Comparison of ENCODE assay signal across 25 cellular contexts in genomic region chr22:46742576-46743221, GRCh38. TPM values are rescaled to one million over a fixed set of nuclear protein-coding genes. Genes with fewer than 3 reads are reported as not detected.
DNase-seq lines count a peak whose midpoint lies in the region; ATAC-seq and TF ChIP-seq lines count a peak whose summit lies in the region.
"Had no signal": no experiment of that assay in that cellular context is flagged by ENCODE, and none has a peak within 500 bp of the region (broad histone marks: within the 10 kb centered on the region; RNA-seq: fewer than 3 reads in every experiment).

No MANE protein-coding gene starts in this region.

- H3K36me3 Mint-ChIP-seq in stimulated activated naive B cell treated with anti-CD40 and anti-IgM and Interleukin-4, amounts not matched to agents 10 μg/mL and 1 μg/mL and 100 μg/mL, for 72 hours: peaks cover 6 to 8% of the 10 kb centered on the region in 2 donors
- H3K36me3 Mint-ChIP-seq: naive B cell, WTC11 had no signal

- H3K4me3 ChIP-seq in LNCaP clone FGC (ENCODE audit: low read depth, low read length): no peak overlapping the region
- H3K4me3 ChIP-seq: dorsolateral prefrontal cortex, GM12878, lung, ovary, stomach, vagina had no signal

- peaks cover 5 to 6% of the 10 kb centered on the region in 2 donors for H3K9me3 Mint-ChIP-seq in stimulated activated naive B cell treated with anti-CD40 and anti-IgM and Interleukin-4, amounts not matched to agents 10 μg/mL and 1 μg/mL and 100 μg/mL, for 72 hours
- H3K9me3 Mint-ChIP-seq: CD8-positive, alpha-beta memory T cell had no signal

- no peak for ATAC-seq in left ventricle myocardium superior
- ATAC-seq in Right ventricle myocardium superior (ENCODE audit: poor library complexity): no peak
- ATAC-seq in stimulated activated naive B cell treated with anti-CD40 and anti-IgM and Interleukin-4, amounts not matched to agents 10 μg/mL and 1 μg/mL and 100 μg/mL, for 72 hours (replicated peaks): no peak
- ATAC-seq in GM18861 (IDR thresholded peaks at IDR 0.05; ENCODE audit: unreplicated experiment): no peak
- ATAC-seq in foreskin keratinocyte: no peak
- ATAC-seq: GM12878, WTC11 had no signal

- peaks cover 0 to 7% of the 10 kb centered on the region in 2 donors for H3K27me3 Mint-ChIP-seq in stimulated activated naive B cell treated with anti-CD40 and anti-IgM and Interleukin-4, amounts not matched to agents 10 μg/mL and 1 μg/mL and 100 μg/mL, for 72 hours
- H3K27me3 Mint-ChIP-seq: activated CD4-positive, alpha-beta memory T cell treated with anti-CD3 and anti-CD28 coated beads, Interleukin-2, amount 10 ng/mL, durations not matched to agents 7 days and 5 days; CD8-positive, alpha-beta memory T cell had no signal

- POLR2A ChIA-PET in RWPE1 (lab: Yijun Ruan, JAX; ENCODE audit: low non-redundant PET): no interaction called here

- peak overlapping the region; percentile 25 for H3K27ac Mint-ChIP-seq in stimulated activated naive B cell treated with anti-CD40 and anti-IgM and Interleukin-4, amounts not matched to agents 10 μg/mL and 1 μg/mL and 100 μg/mL, for 72 hours
- H3K27ac Mint-ChIP-seq: activated CD4-positive, alpha-beta memory T cell treated with anti-CD3 and anti-CD28 coated beads, Interleukin-2, amount 10 ng/mL, durations not matched to agents 7 days and 5 days; T-helper 1 cell treated with Interleukin-12 subunit alpha and Interleukin-12 subunit beta and Interleukin-4 antibody, amounts not matched to agents 30 μg/mL and 1 μg/mL, for 36 hours; WTC11 had no signal

- peaks cover 2% of the 10 kb centered on the region for H3K27me3 ChIP-seq in foreskin keratinocyte
- H3K27me3 ChIP-seq: ovary, vagina had no signal

- intact Hi-C loops in left ventricle myocardium superior (cut with micrococcal nuclease) (no loop called here), Right ventricle myocardium superior (cut with DNase I) (no loop called here)

- DNase-seq in left ventricle myocardium superior (peak; percentile 20), Right ventricle myocardium superior (no peak), LNCaP clone FGC (ENCODE audit: low read depth) (peak; percentile 94), RWPE1 (ENCODE audit: low spot score) (no peak), NCI-H1436 treated with DMSO at 0.1 percent for 48 hours (lab: John Stamatoyannopoulos, UW) (no peak), foreskin keratinocyte (no peak)
- DNase-seq in stimulated activated naive B cell treated with anti-CD40 and anti-IgM and Interleukin-4, amounts not matched to agents 10 μg/mL and 1 μg/mL and 100 μg/mL, for 72 hours: no peak
- DNase-seq: activated CD4-positive, alpha-beta memory T cell treated with anti-CD3 and anti-CD28 coated beads, Interleukin-2, amount 10 ng/mL, durations not matched to agents 7 days and 5 days; dorsolateral prefrontal cortex; GDM1; HCEC 1CT; KBM-7; naive B cell; NCI-H1092; NCI-H345; ovary; stomach had no signal

- no peak overlapping the region for H3K4me3 Mint-ChIP-seq in stimulated activated naive B cell treated with anti-CD40 and anti-IgM and Interleukin-4, amounts not matched to agents 10 μg/mL and 1 μg/mL and 100 μg/mL, for 72 hours
- H3K4me3 Mint-ChIP-seq: activated CD4-positive, alpha-beta memory T cell treated with anti-CD3 and anti-CD28 coated beads, Interleukin-2, amount 10 ng/mL, durations not matched to agents 7 days and 5 days; T-helper 1 cell treated with Interleukin-12 subunit alpha and Interleukin-12 subunit beta and Interleukin-4 antibody, amounts not matched to agents 30 μg/mL and 1 μg/mL, for 36 hours; WTC11 had no signal

- H3K27ac ChIP-seq in RWPE1: peak overlapping the region; percentile 96
- H3K27ac ChIP-seq in foreskin keratinocyte: no peak overlapping the region
- H3K27ac ChIP-seq: dorsolateral prefrontal cortex, HL-60, ovary, vagina had no signal

- no peaks in the 10 kb centered on the region for H3K4me1 ChIP-seq in foreskin keratinocyte

- TF ChIP-seq CTCF in LNCaP clone FGC (IDR thresholded peaks at IDR 0.05; ENCODE audit: control insufficient read depth, extremely low read depth, insufficient read depth) (no peak), RWPE1 (conservative IDR thresholded peaks at IDR 0.05; ENCODE audit: low read depth) (no peak), foreskin keratinocyte (conservative IDR thresholded peaks at IDR 0.05) (no peak)

- H3K4me1 Mint-ChIP-seq in stimulated activated naive B cell treated with anti-CD40 and anti-IgM and Interleukin-4, amounts not matched to agents 10 μg/mL and 1 μg/mL and 100 μg/mL, for 72 hours: peaks cover 10 to 20% of the 10 kb centered on the region in 2 donors

- CTCF ChIA-PET in RWPE1 (lab: Yijun Ruan, JAX): no interaction called here

RNA-seq across cellular contexts. Expression of gene CERK, which starts 4.6 kb away (rescaled TPM):
- total RNA-seq in left ventricle myocardium superior (87.5 TPM), Right ventricle myocardium superior (69.0 TPM), foreskin keratinocyte (18.2 and 19.3 TPM in 2 replicates)
- 7.1 and 8.1 TPM in 2 replicates for polyA plus RNA-seq in foreskin keratinocyte

RNA-seq across cellular contexts. Expression of gene TBC1D22A, which starts 19.8 kb away (rescaled TPM):
- total RNA-seq in left ventricle myocardium superior (15.8 TPM), Right ventricle myocardium superior (14.0 TPM), foreskin keratinocyte (17.5 and 18.7 TPM in 2 replicates)
- polyA plus RNA-seq in foreskin keratinocyte: 21.9 and 23.4 TPM in 2 replicates

Comparison
In these comparisons a context has a peak if more than half of its experiments do, and no peak if none do; other contexts are left out.
1. DNase-seq: peak in left ventricle myocardium superior (single experiment) and LNCaP clone FGC (single experiment); none in Right ventricle myocardium superior (single experiment), RWPE1 (single experiment), stimulated activated naive B cell treated with anti-CD40 and anti-IgM and Interleukin-4, amounts not matched to agents 10 μg/mL and 1 μg/mL and 100 μg/mL, for 72 hours (single experiment), NCI-H1436 treated with DMSO at 0.1 percent for 48 hours (single experiment) and foreskin keratinocyte (0 of 2).